ENCODE assay signal across 21 cellular contexts in the genomic region with DNA sequence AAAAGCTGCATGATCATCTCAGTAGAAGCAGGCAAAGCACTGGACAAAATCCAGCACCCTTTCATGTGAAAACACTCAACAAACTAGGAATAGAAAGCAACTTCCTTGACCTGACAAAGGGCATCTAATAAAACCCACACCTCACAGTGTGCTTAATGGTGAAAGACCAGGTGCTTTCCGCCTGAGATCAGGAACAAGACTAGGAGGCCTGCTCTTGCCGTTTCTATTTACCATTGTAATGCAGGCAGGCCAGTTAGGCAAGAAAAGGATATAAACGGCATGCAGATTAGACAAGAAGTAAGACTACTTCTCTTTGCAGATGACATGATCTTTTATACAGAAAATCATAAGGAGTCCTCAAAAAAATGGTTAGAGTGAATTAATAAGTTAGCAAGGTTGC.
DNase-seq lines count a peak whose midpoint lies in the region; ATAC-seq and FAIRE-seq lines count a peak whose summit lies in the region.
"Had no signal": no experiment of that assay in that cellular context is flagged by ENCODE, and none has a peak within 500 bp of the region (broad histone marks: within the 10 kb centered on the region; RNA-seq: fewer than 3 reads in every experiment).

No MANE protein-coding gene starts in this region.

- no peak for FAIRE-seq in GM19239 (lab: Jason Lieb, UNC)
- FAIRE-seq: astrocyte, pancreas had no signal

- peak; percentile 99 for DNase-seq in DMS153 (lab: John Stamatoyannopoulos, UW)
- DNase-seq in HAP-1 (ENCODE audit: low spot score in 2 of 2): peak; percentile 39 to 58
- DNase-seq in NCI-H774 (lab: John Stamatoyannopoulos, UW): peak; percentile 70
- no peak for DNase-seq in activated effector memory CD4-positive, alpha-beta T cell treated with Interleukin-2 at 50 U/mL for 16 hours
- DNase-seq in GM19239 (ENCODE audit: insufficient read length, low spot score): no peak
- no peak for DNase-seq in activated T-cell treated with anti-CD3 and anti-CD28 coated beads, Interleukin-2, amount 50 U/mL, for 24 hours
- DNase-seq: activated CD4-positive, alpha-beta T cell treated with anti-CD3 and anti-CD28 coated beads, Interleukin-2, amount 10 ng/mL, durations not matched to agents 24 days and 14 days; activated naive CD4-positive, alpha-beta T cell treated with anti-CD3 and anti-CD28 coated beads, Interleukin-2, amount 10 ng/mL, durations not matched to agents 7 days and 5 days; activated T-cell treated with anti-CD3 and anti-CD28 coated beads for 4 hours; CD4-positive, CD25-positive, alpha-beta regulatory T cell; foreskin keratinocyte; GM23248; left ventricle myocardium inferior; pancreas; stimulated activated CD4-positive, alpha-beta T cell treated with anti-CD3 and anti-CD28 coated beads, Interleukin-4, amount 100 ng/mL, for 24 hours; T1000 had no signal

- no peaks in the 10 kb centered on the region for H3K9me3 Mint-ChIP-seq in activated T-cell treated with anti-CD3 and anti-CD28 coated beads, Interleukin-2, amount 50 U/mL, for 24 hours
- H3K9me3 Mint-ChIP-seq: activated CD4-positive, alpha-beta T cell treated with anti-CD3 and anti-CD28 coated beads, Interleukin-2, amount 10 ng/mL, durations not matched to agents 24 days and 14 days; activated naive CD4-positive, alpha-beta T cell treated with anti-CD3 and anti-CD28 coated beads, Interleukin-2, amount 10 ng/mL, durations not matched to agents 7 days and 5 days; CD4-positive, CD25-positive, alpha-beta regulatory T cell had no signal

- H3K36me3 ChIP-seq in HAP-1 (replicated peaks): no peaks in the 10 kb centered on the region
- peaks cover 9% of the 10 kb centered on the region for H3K36me3 ChIP-seq in iPS-18a (ENCODE audit: control insufficient read depth, low read depth, low read length)

- H3K36me3 Mint-ChIP-seq in activated T-cell treated with anti-CD3 and anti-CD28 coated beads, Interleukin-2, amount 50 U/mL, for 24 hours (ENCODE audit: low read depth): peaks cover 63% of the 10 kb centered on the region

- H3K4me3 Mint-ChIP-seq in activated T-cell treated with anti-CD3 and anti-CD28 coated beads, Interleukin-2, amount 50 U/mL, for 24 hours: no peak overlapping the region
- H3K4me3 Mint-ChIP-seq: activated CD4-positive, alpha-beta T cell treated with anti-CD3 and anti-CD28 coated beads, Interleukin-2, amount 10 ng/mL, durations not matched to agents 24 days and 14 days; activated naive CD4-positive, alpha-beta T cell treated with anti-CD3 and anti-CD28 coated beads, Interleukin-2, amount 10 ng/mL, durations not matched to agents 7 days and 5 days; CD4-positive, CD25-positive, alpha-beta regulatory T cell had no signal

- H3K4me3 ChIP-seq in HAP-1 (no peak overlapping the region), iPS-18a (ENCODE audit: low read length) (no peak overlapping the region)
- H3K4me3 ChIP-seq: GM23248, left ventricle myocardium inferior, pancreas, SK-N-MC had no signal

- ATAC-seq in GM18867 (IDR thresholded peaks at IDR 0.05; ENCODE audit: unreplicated experiment): no peak
- ATAC-seq: foreskin keratinocyte had no signal

- no peak overlapping the region for H3K27ac Mint-ChIP-seq in activated T-cell treated with anti-CD3 and anti-CD28 coated beads, Interleukin-2, amount 50 U/mL, for 24 hours
- H3K27ac Mint-ChIP-seq: activated CD4-positive, alpha-beta T cell treated with anti-CD3 and anti-CD28 coated beads, Interleukin-2, amount 10 ng/mL, durations not matched to agents 24 days and 14 days had no signal

- in situ Hi-C loops in HAP-1 (cut with MboI; ENCODE audit: low sequenced_read_pairs): no loop called here

- H3K27ac ChIP-seq in iPS-18a (ENCODE audit: low read length): peak overlapping the region; percentile 27
- H3K27ac ChIP-seq: foreskin keratinocyte, GM23248, KMS-11, left ventricle myocardium inferior, pancreas, SK-N-MC had no signal

- H3K9me3 ChIP-seq in HAP-1 (no peaks in the 10 kb centered on the region), iPS-18a (ENCODE audit: control insufficient read depth, low read depth, low read length) (no peaks in the 10 kb centered on the region)
- H3K9me3 ChIP-seq: left ventricle myocardium inferior, pancreas had no signal

- H3K27me3 ChIP-seq in HAP-1 (ENCODE audit: low read depth) (no peaks in the 10 kb centered on the region), iPS-18a (ENCODE audit: control insufficient read depth, insufficient read depth, low read length) (no peaks in the 10 kb centered on the region)
- H3K27me3 ChIP-seq: foreskin keratinocyte, pancreas had no signal

- peaks cover 4% of the 10 kb centered on the region for H3K4me1 ChIP-seq in HAP-1
- peaks cover 26% of the 10 kb centered on the region for H3K4me1 ChIP-seq in iPS-18a (ENCODE audit: control insufficient read depth, low read depth, low read length)
- H3K4me1 ChIP-seq: foreskin keratinocyte, left ventricle myocardium inferior, pancreas had no signal

- H3K9ac ChIP-seq in iPS-18a (ENCODE audit: low read length): peak overlapping the region; percentile 25
- H3K9ac ChIP-seq: GM23248, KMS-11 had no signal

- H3K4me1 Mint-ChIP-seq in activated T-cell treated with anti-CD3 and anti-CD28 coated beads, Interleukin-2, amount 50 U/mL, for 24 hours (ENCODE audit: low read depth): peaks cover 7% of the 10 kb centered on the region
- H3K4me1 Mint-ChIP-seq: activated CD4-positive, alpha-beta T cell treated with anti-CD3 and anti-CD28 coated beads, Interleukin-2, amount 10 ng/mL, durations not matched to agents 24 days and 14 days; activated naive CD4-positive, alpha-beta T cell treated with anti-CD3 and anti-CD28 coated beads, Interleukin-2, amount 10 ng/mL, durations not matched to agents 7 days and 5 days had no signal

- no peaks in the 10 kb centered on the region for H3K27me3 Mint-ChIP-seq in activated T-cell treated with anti-CD3 and anti-CD28 coated beads, Interleukin-2, amount 50 U/mL, for 24 hours
- H3K27me3 Mint-ChIP-seq: activated CD4-positive, alpha-beta T cell treated with anti-CD3 and anti-CD28 coated beads, Interleukin-2, amount 10 ng/mL, durations not matched to agents 24 days and 14 days; activated naive CD4-positive, alpha-beta T cell treated with anti-CD3 and anti-CD28 coated beads, Interleukin-2, amount 10 ng/mL, durations not matched to agents 7 days and 5 days; CD4-positive, CD25-positive, alpha-beta regulatory T cell had no signal

Comparison
In these comparisons a context has a peak if more than half of its experiments do, and no peak if none do; other contexts are left out.
1. DNase-seq: peak in DMS153 (single experiment), HAP-1 (2 of 2) and NCI-H774 (single experiment); none in activated effector memory CD4-positive, alpha-beta T cell treated with Interleukin-2 at 50 U/mL for 16 hours (single experiment), GM19239 (single experiment) and activated T-cell treated with anti-CD3 and anti-CD28 coated beads, Interleukin-2, amount 50 U/mL, for 24 hours (single experiment).